ENCODE assay signal across 17 cellular contexts in the genomic region with DNA sequence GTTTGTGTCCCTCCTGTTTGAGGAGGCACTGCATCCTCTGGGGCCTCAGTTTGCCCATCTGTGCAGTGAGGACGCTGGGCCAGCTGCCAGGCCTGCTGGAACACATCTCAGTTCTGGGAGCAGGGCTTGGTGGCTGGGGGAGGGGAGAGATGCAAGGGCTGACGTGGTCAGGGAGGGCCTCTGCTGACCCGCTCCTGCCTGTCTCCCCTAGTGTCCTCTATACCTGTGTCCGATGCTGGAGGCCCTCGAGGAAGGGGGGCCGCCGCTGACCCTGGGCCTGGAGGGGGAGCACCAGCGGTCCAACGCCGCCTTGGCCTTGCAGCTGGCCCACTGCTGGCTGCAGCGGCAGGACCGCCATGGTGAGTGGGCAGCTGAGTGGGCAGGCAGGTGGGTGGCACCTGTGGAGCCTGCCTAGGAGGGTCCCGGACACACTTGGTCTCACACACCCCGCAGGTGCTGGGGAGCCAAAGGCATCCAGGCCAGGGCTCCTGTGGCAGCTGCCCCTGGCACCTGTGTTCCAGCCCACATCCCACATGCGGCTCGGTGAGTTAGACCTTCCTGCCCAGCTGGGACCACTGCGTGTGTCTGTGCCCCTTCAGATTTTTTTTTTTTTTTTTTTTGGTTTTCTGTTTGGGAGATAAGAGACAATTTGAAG. TPM values are rescaled to one million over a fixed set of nuclear protein-coding genes. Genes with fewer than 3 reads are reported as not detected.
DNase-seq lines count a peak whose midpoint lies in the region; ATAC-seq and TF ChIP-seq lines count a peak whose summit lies in the region.
"Had no signal": no experiment of that assay in that cellular context is flagged by ENCODE, and none has a peak within 500 bp of the region (broad histone marks: within the 10 kb centered on the region; RNA-seq: fewer than 3 reads in every experiment).

No MANE protein-coding gene starts in this region.

- intact Hi-C loops in dorsolateral prefrontal cortex (cut with DNase I): no loop called here

- no peak overlapping the region for H3K9ac ChIP-seq in DND-41 (ENCODE audit: low read depth, low read length)

- POLR2A ChIA-PET in RWPE1 (lab: Yijun Ruan, JAX; ENCODE audit: low non-redundant PET): no interaction called here

- no peak for TF ChIP-seq CTCF in DND-41 (IDR thresholded peaks at IDR 0.05; ENCODE audit: borderline replicate concordance, extremely low read depth, low read length, poor library complexity, severe bottlenecking)
- no peak for TF ChIP-seq CTCF in RWPE1 (conservative IDR thresholded peaks at IDR 0.05; ENCODE audit: low read depth)
- TF ChIP-seq CTCF in neural crest cell (conservative IDR thresholded peaks at IDR 0.05): no peak
- no peak for TF ChIP-seq CTCF in dorsolateral prefrontal cortex (IDR thresholded peaks at IDR 0.05 in 54 of 56, conservative IDR thresholded peaks at IDR 0.05 in 2 of 56; ENCODE audit: low read depth in 1 of 56, partially characterized antibody in 56 of 56)

- no peak overlapping the region for H3K4me3 Mint-ChIP-seq in activated naive CD8-positive, alpha-beta T cell
- no peak overlapping the region for H3K4me3 Mint-ChIP-seq in activated naive CD8-positive, alpha-beta T cell treated with anti-CD3 and anti-CD28 coated beads for 36 hours
- peak overlapping the region; percentile 41 for H3K4me3 Mint-ChIP-seq in neural crest cell
- H3K4me3 Mint-ChIP-seq: CD4-positive, alpha-beta memory T cell had no signal

- peaks cover 30% of the 10 kb centered on the region for H3K79me2 ChIP-seq in DND-41 (ENCODE audit: insufficient read depth, low read length)

- peaks cover 12% of the 10 kb centered on the region for H3K4me1 ChIP-seq in DND-41 (ENCODE audit: insufficient read depth, low read length)

- CTCF ChIA-PET in RWPE1 (lab: Yijun Ruan, JAX): no interaction called here

- peak overlapping the region; percentile 41 for H3K27ac Mint-ChIP-seq in activated naive CD8-positive, alpha-beta T cell
- H3K27ac Mint-ChIP-seq in activated naive CD8-positive, alpha-beta T cell treated with anti-CD3 and anti-CD28 coated beads for 36 hours: no peak overlapping the region
- no peak overlapping the region for H3K27ac Mint-ChIP-seq in neural crest cell (ENCODE audit: unreplicated experiment)

- no peak overlapping the region for H2AFZ ChIP-seq in DND-41 (ENCODE audit: low read depth, low read length)

- peaks cover 27% of the 10 kb centered on the region for H4K20me1 ChIP-seq in DND-41 (ENCODE audit: insufficient read depth, low read length)

- ATAC-seq in DND-41 (ENCODE audit: insufficient read depth, low read depth) (peak; percentile 10; the same call in 1 of the 3 replicates), HG02610 (IDR thresholded peaks at IDR 0.05; ENCODE audit: unreplicated experiment) (no peak), HG03432 (IDR thresholded peaks at IDR 0.05; ENCODE audit: unreplicated experiment) (no peak)

- no peaks in the 10 kb centered on the region for H3K9me3 Mint-ChIP-seq in activated naive CD8-positive, alpha-beta T cell (ENCODE audit: low read depth)
- no peaks in the 10 kb centered on the region for H3K9me3 Mint-ChIP-seq in activated naive CD8-positive, alpha-beta T cell treated with anti-CD3 and anti-CD28 coated beads for 36 hours
- no peaks in the 10 kb centered on the region for H3K9me3 Mint-ChIP-seq in neural crest cell
- H3K9me3 Mint-ChIP-seq: CD4-positive, alpha-beta memory T cell had no signal

- no peak overlapping the region for H3K4me2 ChIP-seq in DND-41 (ENCODE audit: insufficient read depth, low read length)

- H3K27me3 Mint-ChIP-seq in activated naive CD8-positive, alpha-beta T cell: no peaks in the 10 kb centered on the region
- no peaks in the 10 kb centered on the region for H3K27me3 Mint-ChIP-seq in activated naive CD8-positive, alpha-beta T cell treated with anti-CD3 and anti-CD28 coated beads for 36 hours
- no peaks in the 10 kb centered on the region for H3K27me3 Mint-ChIP-seq in neural crest cell (ENCODE audit: low read depth)
- H3K27me3 Mint-ChIP-seq: CD4-positive, alpha-beta memory T cell had no signal

- H3K4me3 ChIP-seq in DND-41 (ENCODE audit: low read depth in 1 of 2, low read length in 2 of 2) (no peak overlapping the region), dorsolateral prefrontal cortex (no peak overlapping the region)

- DNase-seq in activated naive CD8-positive, alpha-beta T cell treated with anti-CD3 and anti-CD28 coated beads for 36 hours: no peak
- DNase-seq in DND-41 (no peak), RWPE1 (ENCODE audit: low spot score) (no peak), neural crest cell (ENCODE audit: low read depth, low spot score) (no peak), dorsolateral prefrontal cortex (no peak)
- DNase-seq: CD4-positive, alpha-beta memory T cell; DMS79 treated with DMSO at 0.1 percent for 48 hours; GF-D8; Karpas-422; NCI-H1417; NCI-H2029; NCI-H2171 treated with DMSO at 0.1 percent for 48 hours; NCI-H510A treated with DMSO at 0.1 percent for 48 hours had no signal

- H3K27ac ChIP-seq in DND-41 (ENCODE audit: low read length) (no peak overlapping the region), RWPE1 (peak overlapping the region; percentile 68), dorsolateral prefrontal cortex (no peak overlapping the region)

- H3K36me3 Mint-ChIP-seq in activated naive CD8-positive, alpha-beta T cell: peaks cover 2% of the 10 kb centered on the region
- H3K36me3 Mint-ChIP-seq in activated naive CD8-positive, alpha-beta T cell treated with anti-CD3 and anti-CD28 coated beads for 36 hours: peaks cover 9% of the 10 kb centered on the region
- H3K36me3 Mint-ChIP-seq in neural crest cell (ENCODE audit: low read depth): peaks cover 5% of the 10 kb centered on the region

- peaks cover 71% of the 10 kb centered on the region for H3K36me3 ChIP-seq in DND-41 (ENCODE audit: insufficient read depth, low read length)

- H3K27me3 ChIP-seq in DND-41 (ENCODE audit: insufficient read depth, low read length, poor library complexity) (no peaks in the 10 kb centered on the region), dorsolateral prefrontal cortex (no peaks in the 10 kb centered on the region)

- peaks cover 13% of the 10 kb centered on the region for H3K4me1 Mint-ChIP-seq in activated naive CD8-positive, alpha-beta T cell (ENCODE audit: low read depth)
- H3K4me1 Mint-ChIP-seq in activated naive CD8-positive, alpha-beta T cell treated with anti-CD3 and anti-CD28 coated beads for 36 hours: peaks cover 8% of the 10 kb centered on the region
- peaks cover 1% of the 10 kb centered on the region for H3K4me1 Mint-ChIP-seq in neural crest cell

- no peaks in the 10 kb centered on the region for H3K9me3 ChIP-seq in DND-41 (ENCODE audit: insufficient read depth, low read length, severe bottlenecking)

RNA-seq across cellular contexts. Expression of gene FPGS, which starts 5.8 kb away (rescaled TPM):
- 10 to 100 TPM; 86.3 to 88.0 TPM for total RNA-seq in activated naive CD8-positive, alpha-beta T cell treated with anti-CD3 and anti-CD28 coated beads for 36 hours
- total RNA-seq in neural crest cell: 64.6 and 69.9 TPM in 2 replicates
- 10 to 100 TPM; 19.5 to 55.8 (median 36.6) TPM for total RNA-seq in dorsolateral prefrontal cortex

RNA-seq across cellular contexts. Expression of gene CDK9, which starts 22.6 kb away (rescaled TPM):
- total RNA-seq in activated naive CD8-positive, alpha-beta T cell treated with anti-CD3 and anti-CD28 coated beads for 36 hours: 10 to 100 TPM; 85.2 to 94.2 TPM
- total RNA-seq in neural crest cell (77.0 and 84.8 TPM in 2 replicates), dorsolateral prefrontal cortex (100 to 1,000 TPM in 89 of 120 experiments, 10 to 100 TPM in 31; 78.5 to 153 (median 110) TPM)

RNA-seq across cellular contexts. Expression of gene SH2D3C, which starts 30.0 kb away (rescaled TPM):
- total RNA-seq in activated naive CD8-positive, alpha-beta T cell treated with anti-CD3 and anti-CD28 coated beads for 36 hours: 10 to 100 TPM; 20.4 to 21.5 TPM
- total RNA-seq in neural crest cell (6.0 and 7.2 TPM in 2 replicates), dorsolateral prefrontal cortex (10 to 100 TPM in 118 of 120 experiments, 1 to 10 TPM in 2; 9.3 to 27.9 (median 17.3) TPM)
- total RNA-seq: A673 had no signal

RNA-seq across cellular contexts. Expression of gene ENG, which starts 46.0 kb away (rescaled TPM):
- 10 to 100 TPM; 17.7 to 18.8 TPM for total RNA-seq in activated naive CD8-positive, alpha-beta T cell treated with anti-CD3 and anti-CD28 coated beads for 36 hours
- total RNA-seq in neural crest cell (2.6 and 3.3 TPM in 2 replicates), dorsolateral prefrontal cortex (10 to 100 TPM; 10.3 to 92.1 (median 25.6) TPM)
